ENCODE assay signal across 1 cellular context in the genomic region with DNA sequence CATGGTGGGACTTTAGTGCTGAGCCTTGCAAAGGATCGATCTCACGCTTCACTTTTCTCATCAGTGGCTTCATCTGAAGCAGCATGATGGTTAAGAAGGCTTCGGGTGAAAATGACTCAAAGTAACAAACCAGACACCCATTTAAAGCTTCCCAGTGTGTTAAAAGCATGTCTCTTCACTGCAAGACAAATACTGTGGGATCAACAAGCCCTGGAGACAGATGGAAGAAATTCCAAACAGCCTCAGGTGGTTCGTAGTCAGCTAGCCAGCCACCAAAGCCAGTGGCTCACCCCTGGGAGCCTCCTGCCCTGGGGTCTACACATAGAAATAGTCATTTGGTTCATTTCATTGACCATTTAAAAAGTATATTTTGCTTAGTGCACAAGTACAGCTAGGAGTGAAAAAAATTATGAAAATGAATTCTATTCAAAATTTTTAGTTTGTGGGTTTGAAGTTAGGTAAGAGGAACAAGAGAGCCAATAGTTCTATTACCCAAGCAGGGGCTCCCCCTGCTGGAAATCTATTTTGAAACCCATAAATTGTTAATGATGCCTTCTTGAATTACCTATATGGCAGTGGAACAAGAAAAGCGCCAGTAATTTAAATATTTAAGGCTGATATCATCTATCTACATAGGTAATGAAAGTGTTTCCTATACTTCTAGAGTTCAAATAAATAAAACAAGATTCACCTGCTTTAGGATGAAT.
TF ChIP-seq lines count a peak whose summit lies in the region.

No MANE protein-coding gene starts in this region.

TF ChIP-seq in SK-N-SH treated with all-trans-retinoic acid at 6 μM for 48 hours, 23 proteins besides CTCF, POLR2A, EP300 and RAD21 (continued from another document):
- TF ChIP-seq, protein P1, sequence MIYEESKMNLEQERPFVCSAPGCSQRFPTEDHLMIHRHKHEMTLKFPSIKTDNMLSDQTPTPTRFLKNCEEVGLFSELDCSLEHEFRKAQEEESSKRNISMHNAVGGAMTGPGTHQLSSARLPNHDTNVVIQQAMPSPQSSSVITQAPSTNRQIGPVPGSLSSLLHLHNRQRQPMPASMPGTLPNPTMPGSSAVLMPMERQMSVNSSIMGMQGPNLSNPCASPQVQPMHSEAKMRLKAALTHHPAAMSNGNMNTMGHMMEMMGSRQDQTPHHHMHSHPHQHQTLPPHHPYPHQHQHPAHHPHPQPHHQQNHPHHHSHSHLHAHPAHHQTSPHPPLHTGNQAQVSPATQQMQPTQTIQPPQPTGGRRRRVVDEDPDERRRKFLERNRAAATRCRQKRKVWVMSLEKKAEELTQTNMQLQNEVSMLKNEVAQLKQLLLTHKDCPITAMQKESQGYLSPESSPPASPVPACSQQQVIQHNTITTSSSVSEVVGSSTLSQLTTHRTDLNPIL (CRISPR knock-in tag; IDR thresholded peaks at IDR 0.05; ENCODE audit: low read depth), result no peak
- TF ChIP-seq OSR1 (CRISPR knock-in tag; IDR thresholded peaks at IDR 0.05), result no peak
- no peak for TF ChIP-seq TOX (CRISPR knock-in tag; IDR thresholded peaks at IDR 0.05; ENCODE audit: borderline replicate concordance)
- no peak for TF ChIP-seq TCF4 (CRISPR knock-in tag; IDR thresholded peaks at IDR 0.05; ENCODE audit: borderline replicate concordance)
